ENCODE assay signal across 9 cellular contexts in the genomic region with DNA sequence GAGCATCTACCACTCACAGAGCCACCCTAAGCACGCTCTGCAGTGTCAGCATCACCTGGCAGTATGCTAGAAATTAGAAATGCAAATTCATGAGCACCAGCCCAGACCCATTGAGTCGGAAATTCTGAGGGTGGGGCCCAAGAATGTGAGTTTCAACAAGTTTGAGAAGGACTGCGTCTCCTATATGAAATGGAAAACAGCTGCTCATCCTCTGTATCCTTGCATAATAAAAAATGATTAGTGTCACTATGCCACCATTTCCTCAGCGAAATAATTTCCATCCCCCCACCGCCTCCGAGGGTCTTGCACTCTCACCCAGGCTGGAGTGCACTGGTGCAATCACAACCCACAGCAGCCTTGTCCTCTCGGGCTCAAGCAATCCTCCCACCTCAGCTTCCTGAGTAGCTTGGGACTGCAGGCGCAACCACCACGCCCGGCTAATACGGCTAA. TPM values are rescaled to one million over a fixed set of nuclear protein-coding genes. Genes with fewer than 3 reads are reported as not detected.
DNase-seq lines count a peak whose midpoint lies in the region; ATAC-seq, FAIRE-seq and TF ChIP-seq lines count a peak whose summit lies in the region.
"Had no signal": no experiment of that assay in that cellular context is flagged by ENCODE, and none has a peak within 500 bp of the region (broad histone marks: within the 10 kb centered on the region; RNA-seq: fewer than 3 reads in every experiment).

No MANE protein-coding gene starts in this region.

- no peaks in the 10 kb centered on the region for H3K9me2 ChIP-seq in PC-9 (ENCODE audit: insufficient read depth)

- H3K4me3 ChIP-seq in A673 (ENCODE audit: low read depth, low read length, poor library complexity, severe bottlenecking) (peak overlapping the region; percentile 89), PC-9 (peak overlapping the region; percentile 76; the same call in 1 of the 2 replicates), duodenal mucosa (ENCODE audit: low read depth in 1 of 2, low read length in 2 of 2) (peak overlapping the region; percentile 69 to 82), small intestine (ENCODE audit: low read depth in 1 of 2, low read length in 2 of 2) (peak overlapping the region in 1 of 2 donors; percentile 89)

- H3F3A ChIP-seq in PC-9 (ENCODE audit: insufficient read depth, low read depth): 0 out of 2 replicates have a peak, but pooled peaks cover 4% of the 10 kb centered on the region

- ATAC-seq in GM19455 (IDR thresholded peaks at IDR 0.05; ENCODE audit: unreplicated experiment): peak; percentile 25

- CTCF ChIA-PET in A673 (lab: Charles Lee): interaction anchor here (0.9 to 2.9 kb wide), 2 partner anchors 20 to 182 kb away, joined by 6 to 18 read pairs; no protein-coding TSS in a partner anchor
- CTCF ChIA-PET in PC-9 (lab: Charles Lee): interaction anchor here (0.8 kb wide), 1 partner anchor 626 kb away, joined by 10 read pairs; no protein-coding TSS in a partner anchor

- no peaks in the 10 kb centered on the region for H3K36me3 ChIP-seq in A673 (ENCODE audit: insufficient read depth, low read length, poor library complexity, severe bottlenecking)
- no peaks in the 10 kb centered on the region for H3K36me3 ChIP-seq in PC-9 (ENCODE audit: low read depth)
- no peaks in the 10 kb centered on the region for H3K36me3 ChIP-seq in duodenal mucosa (ENCODE audit: control insufficient read depth in 1 of 2, insufficient read depth in 2 of 2, low read length in 2 of 2)
- no peaks in the 10 kb centered on the region for H3K36me3 ChIP-seq in small intestine (ENCODE audit: control insufficient read depth in 2 of 2, insufficient read depth in 2 of 2, low read length in 2 of 2)

- peak overlapping the region; percentile 45 to 68 for H3K9ac ChIP-seq in duodenal mucosa (ENCODE audit: low read depth in 1 of 2, low read length in 2 of 2)

- H3K4me1 ChIP-seq in A673 (ENCODE audit: insufficient read depth, low read length, poor library complexity, severe bottlenecking): peaks cover 25% of the 10 kb centered on the region
- H3K4me1 ChIP-seq in PC-9 (replicated peaks; ENCODE audit: insufficient read depth): peaks cover 11% of the 10 kb centered on the region; the same call in 1 of the 2 replicates
- peaks cover 27 to 34% of the 10 kb centered on the region in 2 donors for H3K4me1 ChIP-seq in duodenal mucosa (ENCODE audit: control insufficient read depth in 1 of 2, insufficient read depth in 2 of 2, low read length in 2 of 2)
- peaks cover 2 to 3% of the 10 kb centered on the region in 2 donors for H3K4me1 ChIP-seq in small intestine (ENCODE audit: control insufficient read depth in 2 of 2, insufficient read depth in 1 of 2, low read depth in 1 of 2, low read length in 1 of 2)

- POLR2A ChIA-PET in A673 (lab: Charles Lee; ENCODE audit: low non-redundant PET): no interaction called here
- POLR2A ChIA-PET in PC-9 (lab: Charles Lee; ENCODE audit: unreplicated experiment): interaction anchor here (0.8 kb wide), 1 partner anchor 208 kb away, joined by 21 read pairs; no protein-coding TSS in a partner anchor

- TF ChIP-seq CTCF in A673 (conservative IDR thresholded peaks at IDR 0.05; ENCODE audit: low read depth, low read length): no peak
- no peak for TF ChIP-seq CTCF in PC-9 (conservative IDR thresholded peaks at IDR 0.05)

- 18 to 21% (median 19%) methylated on average over 11 of the region's 11 CpGs for WGBS in small intestine, 3 donors

- no peaks in the 10 kb centered on the region for H4K20me1 ChIP-seq in PC-9 (ENCODE audit: insufficient read depth)

- no peaks in the 10 kb centered on the region for H3K79me2 ChIP-seq in PC-9 (ENCODE audit: low read depth)

- DNase-seq in A673 (ENCODE audit: low spot score) (no peak), PC-9 (no peak), small intestine (no peak), H4 (ENCODE audit: low spot score) (no peak), NCI-H2081 treated with DMSO at 0.1 percent for 48 hours (lab: John Stamatoyannopoulos, UW) (no peak), NCI-H1694 (lab: John Stamatoyannopoulos, UW) (no peak)

- H3K4me2 ChIP-seq in PC-9: peak overlapping the region; percentile 93

- intact Hi-C loops in A673 (cut with micrococcal nuclease; ENCODE audit: unreplicated experiment) (loop anchor here (10.0 kb wide), 1 partner anchor 373 kb away; no protein-coding TSS in a partner anchor), PC-9 (cut with micrococcal nuclease; ENCODE audit: unreplicated experiment) (loop anchor here (2.0 kb wide), 2 partner anchors 29 to 63 kb away; no protein-coding TSS in a partner anchor)

- no peak for FAIRE-seq in small intestine (lab: Jason Lieb, UNC)
- FAIRE-seq: G401.6 had no signal

- H3K27ac ChIP-seq in A673 (ENCODE audit: low read depth, low read length, poor library complexity, severe bottlenecking) (no peak overlapping the region), PC-9 (no peak overlapping the region), duodenal mucosa (ENCODE audit: low read depth, low read length) (peak overlapping the region; percentile 78), small intestine (ENCODE audit: low read depth in 1 of 2, low read length in 1 of 2) (peak overlapping the region; percentile 75 to 88)

- BruUV-seq in A673 (replicated peaks; lab: Mats Ljungman, UMichigan) (no TSS peak), PC-9 (replicated peaks; lab: Mats Ljungman, UMichigan) (no TSS peak)

- H3K27me3 ChIP-seq in A673 (replicated peaks; ENCODE audit: insufficient read depth, low read depth, low read length, poor library complexity) (no peaks in the 10 kb centered on the region), PC-9 (ENCODE audit: insufficient read depth, low read depth) (no peaks in the 10 kb centered on the region), duodenal mucosa (ENCODE audit: control insufficient read depth in 1 of 2, insufficient read depth in 2 of 2, low read length in 2 of 2) (no peaks in the 10 kb centered on the region), small intestine (ENCODE audit: control insufficient read depth in 2 of 2, insufficient read depth in 2 of 2, low read length in 2 of 2) (no peaks in the 10 kb centered on the region)

- peak overlapping the region; percentile 67; the same call in 1 of the 2 replicates for H2AFZ ChIP-seq in PC-9

- H3K9me3 ChIP-seq in A673 (ENCODE audit: low read depth, low read length, poor library complexity, severe bottlenecking): no peaks in the 10 kb centered on the region
- H3K9me3 ChIP-seq in PC-9 (ENCODE audit: insufficient read depth, low read depth): no peaks in the 10 kb centered on the region
- no peaks in the 10 kb centered on the region for H3K9me3 ChIP-seq in duodenal mucosa (ENCODE audit: control insufficient read depth in 1 of 2, low read length in 2 of 2)
- H3K9me3 ChIP-seq in small intestine (ENCODE audit: control insufficient read depth, low read depth): no peaks in the 10 kb centered on the region

RNA-seq across cellular contexts. Expression of a gene that starts 1.3 kb away (rescaled TPM):
- 26.8 and 34.0 TPM in 2 replicates for total RNA-seq in A673 (2021)
- not detected in 2 replicates for total RNA-seq in PC-9 (2021)
- polyA plus RNA-seq in small intestine: 100 to 1,000 TPM in 2 of 3 donors, 10 to 100 TPM in 1; 46.3 to 138 (median 125) TPM
- total RNA-seq in H4 (2014; rRNA removed; shearing (Covaris generic)): 3.6 and 4.0 TPM in 2 replicates

Comparison
In these comparisons a context has a peak if more than half of its experiments do, and no peak if none do; other contexts are left out.
1. H3K27ac ChIP-seq: peak in duodenal mucosa (single experiment) and small intestine (2 of 2); none in A673 (single experiment) and PC-9 (single experiment).